In the genomic region with DNA sequence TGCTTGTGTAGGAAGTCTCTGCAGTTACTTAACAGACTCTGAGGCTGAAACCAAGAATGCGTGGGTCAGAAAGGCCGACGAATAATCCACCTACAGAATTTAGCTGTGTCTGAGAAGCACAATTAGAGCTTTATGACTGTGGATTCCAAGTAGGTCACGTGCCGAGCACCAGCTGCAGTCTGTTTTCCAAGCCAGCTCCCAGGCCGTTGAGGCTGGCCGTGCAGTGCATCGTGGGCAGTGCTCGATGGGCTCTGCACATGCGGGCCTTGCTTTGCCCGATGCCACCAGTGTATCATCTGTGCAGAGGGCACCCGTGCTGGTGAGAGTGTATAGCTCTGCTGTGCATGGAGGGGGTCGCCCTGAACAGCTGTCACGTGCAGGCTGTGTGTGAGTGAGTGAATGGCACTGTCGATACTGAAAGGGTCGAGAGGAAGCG, we compare ENCODE assay signal across 12 cellular contexts.
A peak's percentile ranks its signal among the peaks of the same experiment; 100 is the strongest.
DNase-seq lines count a peak whose midpoint lies in the region; ATAC-seq and TF ChIP-seq lines count a peak whose summit lies in the region.
"Had no signal": no experiment of that assay in that cellular context is flagged by ENCODE, and none has a peak within 500 bp of the region (broad histone marks: within the 10 kb centered on the region; RNA-seq: fewer than 3 reads in every experiment).

No MANE protein-coding gene starts in this region.

- no peak overlapping the region for H3K27ac Mint-ChIP-seq in naive thymus-derived CD8-positive, alpha-beta T cell

- H3K9me3 ChIP-seq in ovary: no peaks in the 10 kb centered on the region

- no peaks in the 10 kb centered on the region for H3K36me3 Mint-ChIP-seq in naive thymus-derived CD8-positive, alpha-beta T cell

- H3K4me1 ChIP-seq in ovary (ENCODE audit: insufficient read depth): peaks cover 2% of the 10 kb centered on the region

- H3K27ac ChIP-seq in cingulate gyrus (ENCODE audit: low read depth, low read length) (peak overlapping the region; percentile 83), ovary (no peak overlapping the region)
- H3K27ac ChIP-seq: 22Rv1 had no signal

- peak; percentile 46 for DNase-seq in DMS 273 (lab: John Stamatoyannopoulos, UW; ENCODE audit: unreplicated experiment)
- no peak for DNase-seq in DMS 273 treated with DMSO at 0.1 percent for 48 hours (lab: John Stamatoyannopoulos, UW)
- DNase-seq in ovary: peak in 4 of 5 donors; percentile 37 to 67 (median 52)
- no peak for DNase-seq in NCI-H1105 treated with DMSO at 0.1 percent for 48 hours (lab: John Stamatoyannopoulos, UW)
- no peak for DNase-seq in naive thymus-derived CD8-positive, alpha-beta T cell
- no peak for DNase-seq in activated gamma-delta T cell (lab: John Stamatoyannopoulos, UW)
- DNase-seq: NCI-H1048, small intestine, trophoblast cell had no signal

- peak; percentile 64 for ATAC-seq in HG03520 (IDR thresholded peaks at IDR 0.05; ENCODE audit: unreplicated experiment)
- no peak for ATAC-seq in naive thymus-derived CD8-positive, alpha-beta T cell

- peaks cover 0 to 3% (median 0%) of the 10 kb centered on the region in 4 donors for H3K4me1 Mint-ChIP-seq in naive thymus-derived CD8-positive, alpha-beta T cell

- no peak for TF ChIP-seq POLR2A in ovary (IDR thresholded peaks at IDR 0.05)

- no peak overlapping the region for H3K4me3 ChIP-seq in ovary

- H3K27me3 ChIP-seq in ovary: no peaks in the 10 kb centered on the region

- no peaks in the 10 kb centered on the region for H3K36me3 ChIP-seq in ovary

- TF ChIP-seq EP300 in ovary (IDR thresholded peaks at IDR 0.05): no peak

- WGBS in ovary, 3 donors: 27 to 54% (median 48%) methylated on average over 16 to 17 of the region's 17 CpGs

- intact Hi-C loops in ovary (cut with DNase I): no loop called here

- H3K4me3 Mint-ChIP-seq in naive thymus-derived CD8-positive, alpha-beta T cell: no peak overlapping the region

- H3K27me3 Mint-ChIP-seq in naive thymus-derived CD8-positive, alpha-beta T cell: peaks cover 0 to 6% (median 2%) of the 10 kb centered on the region in 5 donors

- no peak for TF ChIP-seq CTCF in ovary (IDR thresholded peaks at IDR 0.05)

- POLR2A ChIA-PET in naive thymus-derived CD8-positive, alpha-beta T cell (lab: Charles Lee): no interaction called here

- peaks cover 0 to 3% (median 0%) of the 10 kb centered on the region in 9 donors for H3K9me3 Mint-ChIP-seq in naive thymus-derived CD8-positive, alpha-beta T cell

Comparison
In these comparisons a context has a peak if more than half of its experiments do, and no peak if none do; other contexts are left out.
1. DNase-seq: peak in DMS 273 (single experiment) and ovary (4 of 5); none in DMS 273 treated with DMSO at 0.1 percent for 48 hours (single experiment), NCI-H1105 treated with DMSO at 0.1 percent for 48 hours (single experiment), naive thymus-derived CD8-positive, alpha-beta T cell (0 of 10) and activated gamma-delta T cell (single experiment).